In genomic region chr21:36126621-36127110, GRCh38 we compare ENCODE assay signal across 1 cellular context.
TF ChIP-seq lines count a peak whose summit lies in the region.

No MANE protein-coding gene starts in this region.

TF ChIP-seq in GM23338, 12 proteins besides CTCF, POLR2A, EP300 and RAD21 (continued from another document):
- TF ChIP-seq, protein P1, sequence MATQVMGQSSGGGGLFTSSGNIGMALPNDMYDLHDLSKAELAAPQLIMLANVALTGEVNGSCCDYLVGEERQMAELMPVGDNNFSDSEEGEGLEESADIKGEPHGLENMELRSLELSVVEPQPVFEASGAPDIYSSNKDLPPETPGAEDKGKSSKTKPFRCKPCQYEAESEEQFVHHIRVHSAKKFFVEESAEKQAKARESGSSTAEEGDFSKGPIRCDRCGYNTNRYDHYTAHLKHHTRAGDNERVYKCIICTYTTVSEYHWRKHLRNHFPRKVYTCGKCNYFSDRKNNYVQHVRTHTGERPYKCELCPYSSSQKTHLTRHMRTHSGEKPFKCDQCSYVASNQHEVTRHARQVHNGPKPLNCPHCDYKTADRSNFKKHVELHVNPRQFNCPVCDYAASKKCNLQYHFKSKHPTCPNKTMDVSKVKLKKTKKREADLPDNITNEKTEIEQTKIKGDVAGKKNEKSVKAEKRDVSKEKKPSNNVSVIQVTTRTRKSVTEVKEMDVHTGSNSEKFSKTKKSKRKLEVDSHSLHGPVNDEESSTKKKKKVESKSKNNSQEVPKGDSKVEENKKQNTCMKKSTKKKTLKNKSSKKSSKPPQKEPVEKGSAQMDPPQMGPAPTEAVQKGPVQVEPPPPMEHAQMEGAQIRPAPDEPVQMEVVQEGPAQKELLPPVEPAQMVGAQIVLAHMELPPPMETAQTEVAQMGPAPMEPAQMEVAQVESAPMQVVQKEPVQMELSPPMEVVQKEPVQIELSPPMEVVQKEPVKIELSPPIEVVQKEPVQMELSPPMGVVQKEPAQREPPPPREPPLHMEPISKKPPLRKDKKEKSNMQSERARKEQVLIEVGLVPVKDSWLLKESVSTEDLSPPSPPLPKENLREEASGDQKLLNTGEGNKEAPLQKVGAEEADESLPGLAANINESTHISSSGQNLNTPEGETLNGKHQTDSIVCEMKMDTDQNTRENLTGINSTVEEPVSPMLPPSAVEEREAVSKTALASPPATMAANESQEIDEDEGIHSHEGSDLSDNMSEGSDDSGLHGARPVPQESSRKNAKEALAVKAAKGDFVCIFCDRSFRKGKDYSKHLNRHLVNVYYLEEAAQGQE (IDR thresholded peaks at IDR 0.05; ENCODE audit: unreplicated experiment), result no peak
- TF ChIP-seq ZNF462 (CRISPR knock-in tag; IDR thresholded peaks at IDR 0.05), result no peak
- TF ChIP-seq STAT1 (IDR thresholded peaks at IDR 0.05; ENCODE audit: unreplicated experiment), result no peak
- TF ChIP-seq EZH2phosphoT487 (IDR thresholded peaks at IDR 0.05; ENCODE audit: unreplicated experiment), result no peak
- TF ChIP-seq CREB1 (CRISPR knock-in tag; IDR thresholded peaks at IDR 0.05; ENCODE audit: low read depth), result no peak
- TF ChIP-seq POLR2AphosphoS5 (IDR thresholded peaks at IDR 0.05; ENCODE audit: low read depth), result no peak
- no peak for TF ChIP-seq JUNB (IDR thresholded peaks at IDR 0.05; ENCODE audit: unreplicated experiment)
- TF ChIP-seq ZNF114 (CRISPR knock-in tag; IDR thresholded peaks at IDR 0.05), result no peak
- no peak for TF ChIP-seq NANOG (IDR thresholded peaks at IDR 0.05; ENCODE audit: borderline replicate concordance)
- TF ChIP-seq, protein P2, sequence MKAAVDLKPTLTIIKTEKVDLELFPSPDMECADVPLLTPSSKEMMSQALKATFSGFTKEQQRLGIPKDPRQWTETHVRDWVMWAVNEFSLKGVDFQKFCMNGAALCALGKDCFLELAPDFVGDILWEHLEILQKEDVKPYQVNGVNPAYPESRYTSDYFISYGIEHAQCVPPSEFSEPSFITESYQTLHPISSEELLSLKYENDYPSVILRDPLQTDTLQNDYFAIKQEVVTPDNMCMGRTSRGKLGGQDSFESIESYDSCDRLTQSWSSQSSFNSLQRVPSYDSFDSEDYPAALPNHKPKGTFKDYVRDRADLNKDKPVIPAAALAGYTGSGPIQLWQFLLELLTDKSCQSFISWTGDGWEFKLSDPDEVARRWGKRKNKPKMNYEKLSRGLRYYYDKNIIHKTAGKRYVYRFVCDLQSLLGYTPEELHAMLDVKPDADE (IDR thresholded peaks at IDR 0.05), result no peak
